ENCODE assay signal across 8 cellular contexts in the genomic region with DNA sequence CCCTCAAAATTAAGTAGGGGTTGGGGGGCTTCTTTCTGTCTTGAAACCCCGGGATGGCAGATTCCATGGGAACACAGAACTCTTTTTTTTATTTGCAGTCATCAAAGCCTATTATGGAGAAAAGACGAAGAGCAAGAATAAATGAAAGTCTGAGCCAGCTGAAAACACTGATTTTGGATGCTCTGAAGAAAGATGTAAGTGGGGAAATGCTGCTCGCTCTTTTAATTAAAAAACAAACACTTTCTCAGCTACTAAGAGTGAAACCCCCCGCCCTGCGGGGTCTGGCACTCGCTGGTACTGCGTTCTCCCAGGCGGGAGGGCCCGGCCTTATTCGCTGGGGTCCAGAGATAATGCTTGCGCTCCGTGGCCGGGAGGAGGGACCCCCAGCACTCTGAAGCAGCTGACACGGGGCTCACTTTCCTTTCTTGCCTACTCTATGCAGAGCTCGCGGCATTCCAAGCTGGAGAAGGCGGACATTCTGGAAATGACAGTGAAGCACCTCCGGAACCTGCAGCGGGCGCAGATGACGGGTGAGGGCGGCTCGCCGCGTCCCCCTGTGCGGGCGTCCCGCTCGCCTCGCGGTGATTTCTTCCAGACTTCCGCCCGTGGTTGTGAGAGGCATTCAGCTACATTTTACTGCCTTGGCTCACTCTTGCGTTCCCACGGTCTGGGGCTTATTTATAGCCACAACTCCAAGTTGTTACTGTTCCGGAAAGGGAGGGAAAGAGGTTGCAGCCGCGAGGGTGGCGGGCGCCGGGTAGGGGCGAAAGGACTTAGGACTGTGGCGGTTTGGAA. TPM values are rescaled to one million over a fixed set of nuclear protein-coding genes. Genes with fewer than 3 reads are reported as not detected.
DNase-seq lines count a peak whose midpoint lies in the region; ATAC-seq and TF ChIP-seq lines count a peak whose summit lies in the region.

No MANE protein-coding gene starts in this region.

- H3K27ac Mint-ChIP-seq in CD4-positive, alpha-beta memory T cell: peak overlapping the region in 6 of 7 donors; percentile 55 to 96 (median 79)
- H3K27ac Mint-ChIP-seq in effector memory CD8-positive, alpha-beta T cell: peak overlapping the region; percentile 16 to 83

- POLR2A ChIA-PET in CD4-positive, alpha-beta memory T cell (lab: Charles Lee; ENCODE audit: partially characterized antibody): interaction anchor here (0.6 kb wide), 1 partner anchor 30 kb away, joined by 4 read pairs; no protein-coding TSS in a partner anchor

- no peak for TF ChIP-seq CTCF in WI38 (IDR thresholded peaks at IDR 0.05; ENCODE audit: low read depth, low read length)
- no peak for TF ChIP-seq CTCF in testis (IDR thresholded peaks at IDR 0.05)

- intact Hi-C loops in CD4-positive, alpha-beta memory T cell (cut with micrococcal nuclease): loop anchor here (2.0 to 10.0 kb wide), 3 partner anchors 64 to 472 kb away; a partner anchor contains a TSS
- intact Hi-C loops in testis (cut with DNase I; ENCODE audit: low total_unique reads): loop anchor here (2.0 to 5.0 kb wide), 2 partner anchors 134 to 136 kb away; no protein-coding TSS in a partner anchor

- no peak for TF ChIP-seq POLR2A in testis (IDR thresholded peaks at IDR 0.05)

- H3K27me3 ChIP-seq in CD4-positive, alpha-beta memory T cell (ENCODE audit: insufficient read depth, low read length): peaks cover 24% of the 10 kb centered on the region
- H3K27me3 ChIP-seq in HUES48 (ENCODE audit: control insufficient read depth, insufficient read depth, low read length) (peaks cover 51% of the 10 kb centered on the region), testis (no peaks in the 10 kb centered on the region)

- H3K4me3 ChIP-seq in CD4-positive, alpha-beta memory T cell (ENCODE audit: low read length in 2 of 2): peak overlapping the region; percentile 42 to 51
- H3K4me3 ChIP-seq in HUES48 (ENCODE audit: low read depth, low read length) (peak overlapping the region; percentile 69), WI38 (ENCODE audit: low read depth, low read length) (peak overlapping the region; percentile 59), testis (peak overlapping the region; percentile 56 to 73)

- no peaks in the 10 kb centered on the region for H3K9me3 Mint-ChIP-seq in CD4-positive, alpha-beta memory T cell
- H3K9me3 Mint-ChIP-seq in effector memory CD8-positive, alpha-beta T cell: no peaks in the 10 kb centered on the region

- DNase-seq in CD4-positive, alpha-beta memory T cell: peak in 4 of 5 donors; percentile 16 to 48 (median 27)
- DNase-seq in effector memory CD8-positive, alpha-beta T cell: peak in 1 of 3 experiments; percentile 9
- peak; percentile 23 for DNase-seq in middle frontal gyrus (ENCODE audit: extremely low spot score, low spot score)
- peak; percentile 73 for DNase-seq in testis
- no peak for DNase-seq in NOMO-1 (lab: John Stamatoyannopoulos, UW; ENCODE audit: unreplicated experiment in 2 of 2)

- no peak overlapping the region; the same call in 1 of the 2 replicates for H3K9ac ChIP-seq in HUES48 (ENCODE audit: low read depth, low read length)

- peaks cover 21 to 64% (median 35%) of the 10 kb centered on the region in 4 donors for H3K4me1 Mint-ChIP-seq in CD4-positive, alpha-beta memory T cell
- peaks cover 30 to 36% of the 10 kb centered on the region in 2 donors for H3K4me1 Mint-ChIP-seq in effector memory CD8-positive, alpha-beta T cell (ENCODE audit: low read depth in 2 of 2)

- CTCF ChIA-PET in CD4-positive, alpha-beta memory T cell (lab: Charles Lee; ENCODE audit: partially characterized antibody): interaction anchor here (0.6 to 1.5 kb wide), 5 partner anchors 177 to 471 kb away, joined by 3 to 6 read pairs (median 3); no protein-coding TSS in a partner anchor

- peak overlapping the region; percentile 78 to 92 (median 85) for H3K4me3 Mint-ChIP-seq in CD4-positive, alpha-beta memory T cell
- H3K4me3 Mint-ChIP-seq in effector memory CD8-positive, alpha-beta T cell: peak overlapping the region; percentile 82 to 87

- H3K4me1 ChIP-seq in CD4-positive, alpha-beta memory T cell (ENCODE audit: insufficient read depth, low read length): peaks cover 44% of the 10 kb centered on the region
- H3K4me1 ChIP-seq in HUES48 (ENCODE audit: control insufficient read depth, insufficient read depth, low read length) (peaks cover 47% of the 10 kb centered on the region), testis (peaks cover 45% of the 10 kb centered on the region)

- no peak overlapping the region for H3K27ac ChIP-seq in CD4-positive, alpha-beta memory T cell (ENCODE audit: low read depth, low read length)
- peak overlapping the region; percentile 77 for H3K27ac ChIP-seq in HUES48 (ENCODE audit: low read depth, low read length)
- peak overlapping the region; percentile 53 to 93 for H3K27ac ChIP-seq in testis

- 0 to 1% methylated on average over 38 to 43 of the region's 43 CpGs for WGBS in testis, 2 donors

- H3K36me3 Mint-ChIP-seq in CD4-positive, alpha-beta memory T cell: peaks cover 0 to 5% of the 10 kb centered on the region in 2 donors
- H3K36me3 Mint-ChIP-seq in effector memory CD8-positive, alpha-beta T cell (ENCODE audit: insufficient read depth): peaks cover 20% of the 10 kb centered on the region

- ATAC-seq in effector memory CD8-positive, alpha-beta T cell (replicated peaks): peak; percentile 7
- no peak for ATAC-seq in GM19324 (IDR thresholded peaks at IDR 0.05; ENCODE audit: low FRiP score, unreplicated experiment)

- no peaks in the 10 kb centered on the region for H3K36me3 ChIP-seq in CD4-positive, alpha-beta memory T cell (ENCODE audit: insufficient read depth, low read length)
- H3K36me3 ChIP-seq in HUES48 (ENCODE audit: control insufficient read depth, insufficient read depth, low read length) (no peaks in the 10 kb centered on the region), testis (ENCODE audit: low read depth, missing control alignments) (no peaks in the 10 kb centered on the region)

- no peaks in the 10 kb centered on the region for H3K9me3 ChIP-seq in CD4-positive, alpha-beta memory T cell (ENCODE audit: control insufficient read depth in 1 of 2, low read length in 2 of 2)
- H3K9me3 ChIP-seq in HUES48 (ENCODE audit: control insufficient read depth, insufficient read depth, low read length) (no peaks in the 10 kb centered on the region), testis (no peaks in the 10 kb centered on the region)

- H3K27me3 Mint-ChIP-seq in CD4-positive, alpha-beta memory T cell: peaks cover 33 to 43% of the 10 kb centered on the region in 2 donors
- peaks cover 61 to 88% of the 10 kb centered on the region in 2 donors for H3K27me3 Mint-ChIP-seq in effector memory CD8-positive, alpha-beta T cell

RNA-seq across cellular contexts. Expression of a gene that starts 0.8 kb away (rescaled TPM):
- total RNA-seq in CD4-positive, alpha-beta memory T cell: not detected
- polyA plus RNA-seq in CD4-positive, alpha-beta memory T cell: under 1 TPM; 0.11 to 0.50 TPM
- total RNA-seq in testis: 10 to 100 TPM; 38.9 to 41.1 TPM
- polyA plus RNA-seq in testis (ENCODE audit: insufficient read depth, low read depth, low replicate concordance): 17.5 TPM

Comparison
In these comparisons a context has a peak if more than half of its experiments do, and no peak if none do; other contexts are left out.
1. DNase-seq: peak in CD4-positive, alpha-beta memory T cell (4 of 5), middle frontal gyrus (single experiment) and testis (single experiment); none in NOMO-1 (0 of 2).
2. RNA of a gene that starts 0.8 kb away (total RNA-seq): 38.9 to 41.1 TPM in testis; not detected in CD4-positive, alpha-beta memory T cell; every median in the first group is over 10 times any median in the second.
3. Peak in every context shown above with its lines, with median percentiles within 50 percentile points of each other: H3K4me3 ChIP-seq.